In the genomic region with DNA sequence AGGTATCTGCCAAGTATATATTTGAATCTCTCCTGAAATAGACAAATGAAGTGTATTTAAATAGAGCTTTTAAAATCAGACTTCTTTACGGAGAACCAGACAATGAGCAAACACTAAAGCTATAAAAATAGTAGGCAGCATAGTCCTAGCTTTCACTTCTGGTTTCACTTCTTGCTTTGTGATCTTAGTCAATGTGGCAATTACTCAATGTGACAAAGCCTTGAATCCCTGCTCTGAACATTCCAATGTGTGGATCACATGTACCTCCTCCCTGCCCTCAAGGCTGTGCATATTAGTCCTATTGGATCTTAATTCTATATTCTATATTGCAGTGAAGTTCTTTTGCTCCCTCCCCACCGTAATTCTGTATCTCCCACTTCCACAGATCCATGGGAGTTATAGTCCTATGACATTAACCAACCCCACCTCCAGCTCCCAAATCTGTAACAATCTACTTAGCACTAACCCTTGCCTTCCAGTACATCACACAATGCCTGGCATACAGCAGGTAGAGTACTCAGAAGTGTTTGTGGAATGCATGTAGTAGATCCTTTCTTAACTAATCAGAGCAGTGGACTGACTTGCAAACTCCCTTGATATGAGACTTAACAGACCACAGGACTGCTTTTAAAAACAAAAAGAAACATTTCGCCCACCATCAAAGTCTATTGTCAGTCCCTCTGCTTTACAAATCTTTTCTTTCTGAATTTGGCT, we compare ENCODE assay signal across 8 cellular contexts. TPM values are rescaled to one million over a fixed set of nuclear protein-coding genes. Genes with fewer than 3 reads are reported as not detected.
A peak's percentile ranks its signal among the peaks of the same experiment; 100 is the strongest.
DNase-seq lines count a peak whose midpoint lies in the region; ATAC-seq, FAIRE-seq and TF ChIP-seq lines count a peak whose summit lies in the region.

No MANE protein-coding gene starts in this region.

- H3K27me3 ChIP-seq in endocrine pancreas (ENCODE audit: control insufficient read depth, insufficient read depth, low read length) (no peaks in the 10 kb centered on the region), pancreas (no peaks in the 10 kb centered on the region)

- TF ChIP-seq CTCF in pancreas (IDR thresholded peaks at IDR 0.05), result no peak

- peak overlapping the region; percentile 70 for H3K27ac Mint-ChIP-seq in activated CD8-positive, alpha-beta memory T cell treated with anti-CD3 and anti-CD28 coated beads, Interleukin-2, amount 10 ng/mL, durations not matched to agents 7 days and 5 days

- peaks cover 2% of the 10 kb centered on the region for H3K36me3 Mint-ChIP-seq in activated CD8-positive, alpha-beta memory T cell treated with anti-CD3 and anti-CD28 coated beads, Interleukin-2, amount 10 ng/mL, durations not matched to agents 7 days and 5 days

- H3K36me3 ChIP-seq in endocrine pancreas (ENCODE audit: control insufficient read depth, insufficient read depth, low read length) (no peaks in the 10 kb centered on the region), pancreas (no peaks in the 10 kb centered on the region)

- no peaks in the 10 kb centered on the region for H3K9me3 ChIP-seq in endocrine pancreas (ENCODE audit: control insufficient read depth, low read length)
- no peaks in the 10 kb centered on the region for H3K9me3 ChIP-seq in pancreas

- CTCF ChIA-PET in activated CD8-positive, alpha-beta memory T cell treated with anti-CD3 and anti-CD28 coated beads, Interleukin-2, amount 10 ng/mL, durations not matched to agents 7 days and 5 days (lab: Charles Lee), result interaction anchor here (0.6 to 0.7 kb wide), 3 partner anchors 100 to 290 kb away, joined by 3 to 4 read pairs (median 3); partner anchors contain the start of gene HPS3

- peaks cover 19% of the 10 kb centered on the region for H3K4me1 ChIP-seq in endocrine pancreas (ENCODE audit: control insufficient read depth, insufficient read depth, low read length)
- peaks cover 12 to 44% (median 30%) of the 10 kb centered on the region in 3 donors for H3K4me1 ChIP-seq in pancreas

- H3K4me1 Mint-ChIP-seq in activated CD8-positive, alpha-beta memory T cell treated with anti-CD3 and anti-CD28 coated beads, Interleukin-2, amount 10 ng/mL, durations not matched to agents 7 days and 5 days, result peaks cover 39% of the 10 kb centered on the region

- peak overlapping the region; percentile 37 for H3K4me3 Mint-ChIP-seq in activated CD8-positive, alpha-beta memory T cell treated with anti-CD3 and anti-CD28 coated beads, Interleukin-2, amount 10 ng/mL, durations not matched to agents 7 days and 5 days

- no peak for DNase-seq in activated CD8-positive, alpha-beta memory T cell treated with anti-CD3 and anti-CD28 coated beads, Interleukin-2, amount 10 ng/mL, durations not matched to agents 7 days and 5 days
- DNase-seq in activated CD8-positive, alpha-beta memory T cell treated with anti-CD3 and anti-CD28 coated beads, Interleukin-2, amount 50 U/mL, for 48 hours, result no peak
- peak; percentile 60 to 96 for DNase-seq in NOMO-1 (lab: John Stamatoyannopoulos, UW; ENCODE audit: unreplicated experiment in 2 of 2)
- DNase-seq in pancreas, result no peak
- no peak for DNase-seq in activated gamma-delta T cell (lab: John Stamatoyannopoulos, UW)
- DNase-seq in putamen (ENCODE audit: low spot score), result no peak

- no peaks in the 10 kb centered on the region for H3K27me3 Mint-ChIP-seq in activated CD8-positive, alpha-beta memory T cell treated with anti-CD3 and anti-CD28 coated beads, Interleukin-2, amount 10 ng/mL, durations not matched to agents 7 days and 5 days

- H3K4me3 ChIP-seq in endocrine pancreas (ENCODE audit: control insufficient read depth, insufficient read depth, low read length) (peak overlapping the region; percentile 46), pancreas (no peak overlapping the region)

- WGBS in pancreas, 2 donors, result 64 to 66% methylated on average over 3 of the region's 3 CpGs

- H3K9ac ChIP-seq in endocrine pancreas (ENCODE audit: control insufficient read depth, insufficient read depth, low read length), result no peak overlapping the region

- peak overlapping the region in 2 of 4 donors; percentile 68 to 80 for H3K27ac ChIP-seq in pancreas

- intact Hi-C loops in pancreas (cut with DNase I), result no loop called here

- peak; percentile 73 for ATAC-seq in activated CD8-positive, alpha-beta memory T cell treated with anti-CD3 and anti-CD28 coated beads, Interleukin-2, amount 10 ng/mL, durations not matched to agents 7 days and 5 days
- ATAC-seq in HG02870 (IDR thresholded peaks at IDR 0.05; ENCODE audit: unreplicated experiment) (peak; percentile 75), pancreas (peak; percentile 26 to 84 (median 76))

- FAIRE-seq in pancreas (lab: Jason Lieb, UNC), result peak; percentile 49

- H3K9me3 Mint-ChIP-seq in activated CD8-positive, alpha-beta memory T cell treated with anti-CD3 and anti-CD28 coated beads, Interleukin-2, amount 10 ng/mL, durations not matched to agents 7 days and 5 days (ENCODE audit: low read depth), result no peaks in the 10 kb centered on the region

RNA-seq across cellular contexts. Expression of gene CP, which starts 24.3 kb away (rescaled TPM):
- total RNA-seq in activated CD8-positive, alpha-beta memory T cell treated with anti-CD3 and anti-CD28 coated beads, Interleukin-2, amount 10 ng/mL, durations not matched to agents 7 days and 5 days, result not detected
- 10 to 100 TPM in 2 of 6 donors, 1 to 10 TPM in 3, under 1 TPM in 1; 0.60 to 19.6 (median 1.8) TPM for total RNA-seq in pancreas
- polyA plus RNA-seq in pancreas, result 1 to 10 TPM; 2.4 to 3.7 TPM

Comparison
In these comparisons a context has a peak if more than half of its experiments do, and no peak if none do; other contexts are left out.
1. DNase-seq: peak in NOMO-1 (2 of 2); none in activated CD8-positive, alpha-beta memory T cell treated with anti-CD3 and anti-CD28 coated beads, Interleukin-2, amount 10 ng/mL, durations not matched to agents 7 days and 5 days (single experiment), activated CD8-positive, alpha-beta memory T cell treated with anti-CD3 and anti-CD28 coated beads, Interleukin-2, amount 50 U/mL, for 48 hours (single experiment), pancreas (0 of 6), activated gamma-delta T cell (single experiment) and putamen (single experiment).
2. Peak in every context shown above with its lines, with median percentiles within 50 percentile points of each other: ATAC-seq.